In the genomic region with DNA sequence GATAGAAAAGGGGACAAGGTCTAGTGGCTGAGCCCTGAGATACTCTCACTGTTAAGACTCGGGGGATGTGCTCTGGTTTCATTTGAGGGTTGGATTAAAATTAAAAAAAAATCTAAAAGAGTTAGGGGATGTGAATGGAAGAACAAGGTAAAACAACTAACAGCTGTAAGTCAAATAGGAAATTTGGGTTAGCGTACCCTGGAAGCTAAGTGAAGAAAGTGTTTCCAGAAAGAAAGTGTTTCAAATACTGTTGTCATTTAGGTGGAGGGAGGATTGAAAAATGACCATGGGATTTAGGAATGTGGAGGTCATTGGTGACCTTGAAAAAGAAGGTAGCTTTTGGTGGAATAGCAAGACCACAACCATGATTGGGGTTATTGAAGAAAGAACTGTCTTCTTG, we compare ENCODE assay signal across 1 cellular context.
TF ChIP-seq lines count a peak whose summit lies in the region.

No MANE protein-coding gene starts in this region.

TF ChIP-seq in GM12878, 131 proteins besides CTCF, POLR2A, EP300 and RAD21:
- TF ChIP-seq ETV6 (conservative IDR thresholded peaks at IDR 0.05 in 1 of 2, IDR thresholded peaks at IDR 0.05 in 1 of 2; ENCODE audit: borderline replicate concordance in 1 of 2, low read depth in 1 of 2) (peak in 1 of 2 experiments; percentile 42; a peak in 1 of 4 replicates), POU2F2 (IDR thresholded peaks at IDR 0.05; ENCODE audit: borderline replicate concordance, low read depth, low read length) (no peak), NFXL1 (IDR thresholded peaks at IDR 0.05; ENCODE audit: borderline replicate concordance) (0 out of 2 replicates have a peak, but pooled peaks have one; percentile 30), GABPA (IDR thresholded peaks at IDR 0.05; ENCODE audit: low read depth) (no peak), CREB1 (IDR thresholded peaks at IDR 0.05; ENCODE audit: low read depth) (no peak)
- TF ChIP-seq, protein P1, sequence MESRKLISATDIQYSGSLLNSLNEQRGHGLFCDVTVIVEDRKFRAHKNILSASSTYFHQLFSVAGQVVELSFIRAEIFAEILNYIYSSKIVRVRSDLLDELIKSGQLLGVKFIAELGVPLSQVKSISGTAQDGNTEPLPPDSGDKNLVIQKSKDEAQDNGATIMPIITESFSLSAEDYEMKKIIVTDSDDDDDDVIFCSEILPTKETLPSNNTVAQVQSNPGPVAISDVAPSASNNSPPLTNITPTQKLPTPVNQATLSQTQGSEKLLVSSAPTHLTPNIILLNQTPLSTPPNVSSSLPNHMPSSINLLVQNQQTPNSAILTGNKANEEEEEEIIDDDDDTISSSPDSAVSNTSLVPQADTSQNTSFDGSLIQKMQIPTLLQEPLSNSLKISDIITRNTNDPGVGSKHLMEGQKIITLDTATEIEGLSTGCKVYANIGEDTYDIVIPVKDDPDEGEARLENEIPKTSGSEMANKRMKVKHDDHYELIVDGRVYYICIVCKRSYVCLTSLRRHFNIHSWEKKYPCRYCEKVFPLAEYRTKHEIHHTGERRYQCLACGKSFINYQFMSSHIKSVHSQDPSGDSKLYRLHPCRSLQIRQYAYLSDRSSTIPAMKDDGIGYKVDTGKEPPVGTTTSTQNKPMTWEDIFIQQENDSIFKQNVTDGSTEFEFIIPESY (IDR thresholded peaks at IDR 0.05), result no peak
- TF ChIP-seq, protein P2, sequence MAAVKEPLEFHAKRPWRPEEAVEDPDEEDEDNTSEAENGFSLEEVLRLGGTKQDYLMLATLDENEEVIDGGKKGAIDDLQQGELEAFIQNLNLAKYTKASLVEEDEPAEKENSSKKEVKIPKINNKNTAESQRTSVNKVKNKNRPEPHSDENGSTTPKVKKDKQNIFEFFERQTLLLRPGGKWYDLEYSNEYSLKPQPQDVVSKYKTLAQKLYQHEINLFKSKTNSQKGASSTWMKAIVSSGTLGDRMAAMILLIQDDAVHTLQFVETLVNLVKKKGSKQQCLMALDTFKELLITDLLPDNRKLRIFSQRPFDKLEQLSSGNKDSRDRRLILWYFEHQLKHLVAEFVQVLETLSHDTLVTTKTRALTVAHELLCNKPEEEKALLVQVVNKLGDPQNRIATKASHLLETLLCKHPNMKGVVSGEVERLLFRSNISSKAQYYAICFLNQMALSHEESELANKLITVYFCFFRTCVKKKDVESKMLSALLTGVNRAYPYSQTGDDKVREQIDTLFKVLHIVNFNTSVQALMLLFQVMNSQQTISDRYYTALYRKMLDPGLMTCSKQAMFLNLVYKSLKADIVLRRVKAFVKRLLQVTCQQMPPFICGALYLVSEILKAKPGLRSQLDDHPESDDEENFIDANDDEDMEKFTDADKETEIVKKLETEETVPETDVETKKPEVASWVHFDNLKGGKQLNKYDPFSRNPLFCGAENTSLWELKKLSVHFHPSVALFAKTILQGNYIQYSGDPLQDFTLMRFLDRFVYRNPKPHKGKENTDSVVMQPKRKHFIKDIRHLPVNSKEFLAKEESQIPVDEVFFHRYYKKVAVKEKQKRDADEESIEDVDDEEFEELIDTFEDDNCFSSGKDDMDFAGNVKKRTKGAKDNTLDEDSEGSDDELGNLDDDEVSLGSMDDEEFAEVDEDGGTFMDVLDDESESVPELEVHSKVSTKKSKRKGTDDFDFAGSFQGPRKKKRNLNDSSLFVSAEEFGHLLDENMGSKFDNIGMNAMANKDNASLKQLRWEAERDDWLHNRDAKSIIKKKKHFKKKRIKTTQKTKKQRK (IDR thresholded peaks at IDR 0.05; ENCODE audit: low read depth, low read length), result no peak
- TF ChIP-seq, protein P3, sequence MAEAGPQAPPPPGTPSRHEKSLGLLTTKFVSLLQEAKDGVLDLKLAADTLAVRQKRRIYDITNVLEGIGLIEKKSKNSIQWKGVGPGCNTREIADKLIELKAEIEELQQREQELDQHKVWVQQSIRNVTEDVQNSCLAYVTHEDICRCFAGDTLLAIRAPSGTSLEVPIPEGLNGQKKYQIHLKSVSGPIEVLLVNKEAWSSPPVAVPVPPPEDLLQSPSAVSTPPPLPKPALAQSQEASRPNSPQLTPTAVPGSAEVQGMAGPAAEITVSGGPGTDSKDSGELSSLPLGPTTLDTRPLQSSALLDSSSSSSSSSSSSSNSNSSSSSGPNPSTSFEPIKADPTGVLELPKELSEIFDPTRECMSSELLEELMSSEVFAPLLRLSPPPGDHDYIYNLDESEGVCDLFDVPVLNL (IDR thresholded peaks at IDR 0.05; ENCODE audit: low read depth, low read length), result no peak
TF ChIP-seq in GM12878: peak in this region for 2.
